1 cellular context compared by ENCODE assay signal in the genomic region with DNA sequence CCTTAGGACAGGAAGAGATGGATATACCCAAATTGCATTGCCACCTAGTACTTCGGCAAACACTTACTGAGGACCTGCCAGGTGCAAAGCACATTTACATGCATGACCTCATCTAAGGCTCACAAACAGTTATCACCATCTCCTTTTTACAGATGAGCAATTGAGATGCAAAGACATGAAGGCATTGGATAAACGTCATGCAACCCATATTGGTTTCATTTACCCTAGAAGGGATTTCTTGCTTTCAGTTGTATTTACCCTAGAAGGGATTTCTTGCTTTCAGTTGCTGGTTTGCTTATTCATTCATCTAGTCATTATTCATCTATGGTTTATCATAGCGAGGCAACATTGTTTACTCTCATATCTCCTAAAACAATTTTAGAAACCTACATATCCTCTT.
TF ChIP-seq lines count a peak whose summit lies in the region.

No MANE protein-coding gene starts in this region.

TF ChIP-seq in WTC11, 78 proteins besides CTCF, POLR2A, EP300 and RAD21 (continued from another document):
- TF ChIP-seq AFF4 (CRISPR knock-in tag; IDR thresholded peaks at IDR 0.05; ENCODE audit: borderline replicate concordance) (no peak), NFE2L1 (CRISPR knock-in tag; IDR thresholded peaks at IDR 0.05) (no peak)
